Comparison of ENCODE assay signal across 27 cellular contexts in the genomic region with DNA sequence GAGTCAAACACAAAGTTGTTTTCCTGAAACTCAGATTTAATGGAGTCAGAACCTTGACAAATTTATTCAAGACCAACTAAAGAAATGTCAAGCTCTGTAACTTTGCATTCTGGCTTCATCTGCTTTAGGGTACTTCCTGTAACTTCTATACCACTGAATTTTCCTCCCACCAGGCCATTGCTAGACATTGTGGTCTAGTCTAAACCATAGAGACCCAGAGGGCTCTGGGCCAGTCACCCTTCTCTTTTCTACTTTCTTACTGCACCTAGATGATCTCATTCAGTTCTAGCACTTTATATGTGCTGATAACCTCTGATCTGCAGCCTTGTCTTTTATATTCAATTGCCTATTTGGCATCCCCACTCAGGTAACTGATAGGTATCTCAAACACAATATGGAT. TPM values are rescaled to one million over a fixed set of nuclear protein-coding genes. Genes with fewer than 3 reads are reported as not detected.
"Had no signal": no experiment of that assay in that cellular context is flagged by ENCODE, and none has a peak within 500 bp of the region (broad histone marks: within the 10 kb centered on the region; RNA-seq: fewer than 3 reads in every experiment).

No MANE protein-coding gene starts in this region.

- H3K27me3 Mint-ChIP-seq: brain had no signal

- ATAC-seq: foreskin keratinocyte; left lobe of liver; naive thymus-derived CD4-positive, alpha-beta T cell; right lobe of liver had no signal

- H3K9me3 Mint-ChIP-seq: dendritic cell treated with granulocyte-macrophage colony-stimulating factor and Interleukin-4, amounts not matched to agents 40 ng/mL and 50 ng/mL, for 4 days; neural crest cell had no signal

- DNase-seq: activated CD4-positive, alpha-beta T cell treated with anti-CD3 and anti-CD28 coated beads, Interleukin-2, amount 10 ng/mL, durations not matched to agents 7 days and 5 days; activated CD4-positive, CD25-positive, alpha-beta regulatory T cell treated with anti-CD3 and anti-CD28 coated beads, Interleukin-2, amount 50 U/mL, for 72 hours; activated CD8-positive, alpha-beta memory T cell treated with anti-CD3 and anti-CD28 coated beads, Interleukin-2, amount 50 U/mL, for 48 hours; activated effector memory CD4-positive, alpha-beta T cell treated with Interleukin-2 at 50 U/mL for 16 hours; activated naive CD4-positive, alpha-beta T cell treated with anti-CD3 and anti-CD28 coated beads for 36 hours; activated T-cell treated with anti-CD3 and anti-CD28 coated beads, Interleukin-2, amount 50 U/mL, for 48 hours; aorta; caudate nucleus; effector CD4-positive, alpha-beta T cell; foreskin keratinocyte; immature natural killer cell; naive thymus-derived CD4-positive, alpha-beta T cell; posterior cingulate gyrus; right lobe of liver; stimulated activated CD4-positive, alpha-beta T cell treated with anti-CD3 and anti-CD28 coated beads, Interleukin-1b, Interleukin-23, amount 100 ng/mL, for 48 hours; trophoblast cell; uterus had no signal

- H3K36me3 Mint-ChIP-seq: brain; immature natural killer cell; naive thymus-derived CD4-positive, alpha-beta T cell had no signal

- H3K27ac Mint-ChIP-seq: activated CD4-positive, alpha-beta T cell treated with anti-CD3 and anti-CD28 coated beads, Interleukin-2, amount 10 ng/mL, durations not matched to agents 7 days and 5 days; activated naive CD4-positive, alpha-beta T cell treated with anti-CD3 and anti-CD28 coated beads for 36 hours; brain; dendritic cell treated with granulocyte-macrophage colony-stimulating factor and Interleukin-4, amounts not matched to agents 40 ng/mL and 50 ng/mL, for 4 days; naive thymus-derived CD4-positive, alpha-beta T cell had no signal

- H3K4me1 Mint-ChIP-seq: activated CD4-positive, alpha-beta T cell treated with anti-CD3 and anti-CD28 coated beads, Interleukin-2, amount 10 ng/mL, durations not matched to agents 7 days and 5 days; brain; immature natural killer cell; naive thymus-derived CD4-positive, alpha-beta T cell; neural crest cell had no signal

- H3K4me3 Mint-ChIP-seq: activated CD4-positive, alpha-beta T cell treated with anti-CD3 and anti-CD28 coated beads, Interleukin-2, amount 10 ng/mL, durations not matched to agents 7 days and 5 days; activated naive CD4-positive, alpha-beta T cell treated with anti-CD3 and anti-CD28 coated beads for 36 hours; brain; dendritic cell treated with granulocyte-macrophage colony-stimulating factor and Interleukin-4, amounts not matched to agents 40 ng/mL and 50 ng/mL, for 4 days; immature natural killer cell; naive thymus-derived CD4-positive, alpha-beta T cell; neural crest cell had no signal

RNA-seq across cellular contexts. Expression of a gene that starts 2.8 kb away (rescaled TPM):
- total RNA-seq: activated CD4-positive, alpha-beta T cell treated with anti-CD3 and anti-CD28 coated beads, Interleukin-2, amount 10 ng/mL, durations not matched to agents 7 days and 5 days; activated naive CD4-positive, alpha-beta T cell treated with anti-CD3 and anti-CD28 coated beads for 36 hours; aorta; foreskin keratinocyte; kidney epithelial cell; left lobe of liver; lung; mesenteric fat pad; naive thymus-derived CD4-positive, alpha-beta T cell; neural crest cell; omental fat pad; right lobe of liver; T-helper 2 cell treated with Interferon-gamma antibody and Interleukin-4, amounts not matched to agents 100 ng/mL and 5 ng/mL, for 36 hours; temporal lobe; uterus had no signal

RNA-seq across cellular contexts. Expression of a gene that starts 37.3 kb away (rescaled TPM):
- total RNA-seq: activated CD4-positive, alpha-beta T cell treated with anti-CD3 and anti-CD28 coated beads, Interleukin-2, amount 10 ng/mL, durations not matched to agents 7 days and 5 days; activated naive CD4-positive, alpha-beta T cell treated with anti-CD3 and anti-CD28 coated beads for 36 hours; aorta; foreskin keratinocyte; kidney epithelial cell; left lobe of liver; lung; mesenteric fat pad; naive thymus-derived CD4-positive, alpha-beta T cell; neural crest cell; omental fat pad; right lobe of liver; T-helper 2 cell treated with Interferon-gamma antibody and Interleukin-4, amounts not matched to agents 100 ng/mL and 5 ng/mL, for 36 hours; temporal lobe; uterus had no signal
